In the genomic region with DNA sequence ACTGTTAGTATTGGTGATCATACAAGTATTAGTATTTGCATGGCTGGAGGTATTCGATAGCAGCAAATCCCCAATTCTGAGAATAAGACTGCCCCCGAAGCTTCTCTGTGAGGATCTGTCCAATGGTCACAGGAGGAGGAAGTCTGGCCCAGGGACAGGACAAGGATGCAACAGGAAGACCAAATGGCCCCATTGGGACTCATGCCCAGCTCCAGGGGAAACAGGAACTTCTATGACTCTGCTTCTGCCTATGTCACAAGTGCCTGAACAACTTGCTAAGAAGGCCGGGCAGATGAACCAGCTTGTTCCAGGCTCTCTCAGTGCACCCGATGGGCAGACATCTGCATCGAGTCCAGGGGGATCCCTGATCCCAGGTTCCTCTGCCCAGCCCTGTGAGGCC, we compare ENCODE assay signal across 12 cellular contexts.
"Had no signal": no experiment of that assay in that cellular context is flagged by ENCODE, and none has a peak within 500 bp of the region (broad histone marks: within the 10 kb centered on the region; RNA-seq: fewer than 3 reads in every experiment).

No MANE protein-coding gene starts in this region.

- H3K9me3 ChIP-seq: thoracic aorta had no signal

- DNase-seq: activated CD4-positive, alpha-beta T cell treated with anti-CD3 and anti-CD28 coated beads for 36 hours; activated CD8-positive, alpha-beta memory T cell treated with anti-CD3 and anti-CD28 coated beads for 24 hours; activated naive CD4-positive, alpha-beta T cell treated with anti-CD3 and anti-CD28 coated beads, Interleukin-2, amount 10 ng/mL, durations not matched to agents 7 days and 5 days; cerebellar nuclear complex; endodermal cell; left colon; stimulated activated CD4-positive, alpha-beta T cell treated with anti-CD3 and anti-CD28 coated beads, Interleukin-4, amount 100 ng/mL, for 4 hours; stimulated activated naive CD8-positive, alpha-beta T cell treated with anti-CD3 and anti-CD28 coated beads, Interleukin-15, amount 100 ng/mL, for 72 hours; T-cell had no signal

- H3K36me3 ChIP-seq: thoracic aorta had no signal

- H3K4me3 ChIP-seq: thoracic aorta had no signal

- ATAC-seq: activated CD4-positive, alpha-beta T cell treated with anti-CD3 and anti-CD28 coated beads for 36 hours; activated T-helper 17 cell treated with anti-CD3 and anti-CD28 coated beads, Interleukin-2, amount 50 U/mL, for 72 hours; left colon; stimulated activated naive CD8-positive, alpha-beta T cell treated with anti-CD3 and anti-CD28 coated beads, Interleukin-15, amount 100 ng/mL, for 72 hours; T-cell had no signal

- H3K27ac ChIP-seq: thoracic aorta, VCaP had no signal
